In the genomic region with DNA sequence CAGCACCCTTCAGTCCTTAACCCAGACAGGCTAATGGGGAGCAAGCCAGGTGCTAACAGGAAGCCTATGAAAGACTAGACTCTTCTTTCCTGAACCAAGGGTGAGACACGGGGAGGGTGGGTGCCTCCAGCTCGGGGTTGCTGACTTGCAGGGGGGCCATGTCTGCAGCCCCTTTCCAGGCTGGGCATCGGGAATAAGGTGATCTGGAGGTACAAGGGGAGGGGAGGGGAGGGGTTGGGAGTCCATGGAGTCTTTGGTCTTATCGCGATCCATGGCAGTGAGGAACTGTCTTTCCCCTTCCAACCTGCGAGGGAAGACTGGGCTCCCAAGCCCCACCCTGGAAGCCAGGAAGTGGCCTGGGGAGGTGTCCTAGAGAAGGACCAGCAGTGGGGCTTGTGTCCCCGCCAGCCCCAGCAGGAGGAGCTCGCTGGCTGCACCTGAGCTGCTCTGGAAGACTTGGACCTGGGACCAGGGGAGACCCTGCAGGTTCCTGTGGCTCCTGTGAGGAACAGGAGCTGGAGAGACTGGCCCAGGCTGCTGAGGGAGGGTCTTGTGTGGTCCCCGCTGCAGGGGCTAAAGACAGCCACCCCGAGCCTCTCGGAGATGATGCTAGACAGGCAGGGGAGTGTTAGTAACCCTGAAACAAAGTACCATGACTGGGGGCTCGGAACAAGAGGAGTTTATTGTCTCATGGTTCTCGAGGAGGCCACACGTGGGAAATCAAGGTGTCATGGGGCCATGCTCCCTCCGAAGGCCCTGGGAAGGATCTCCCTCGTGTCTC, we compare ENCODE assay signal across 20 cellular contexts.
"Had no signal": no experiment of that assay in that cellular context is flagged by ENCODE, and none has a peak within 500 bp of the region (broad histone marks: within the 10 kb centered on the region; RNA-seq: fewer than 3 reads in every experiment).

No MANE protein-coding gene starts in this region.

- H3K36me3 Mint-ChIP-seq: activated naive CD4-positive, alpha-beta T cell treated with anti-CD3 and anti-CD28 coated beads, Interleukin-2, amount 50 U/mL, for 24 hours had no signal

- H3K27me3 Mint-ChIP-seq: activated CD4-positive, alpha-beta memory T cell treated with anti-CD3 and anti-CD28 coated beads, Interleukin-2, amount 10 ng/mL, durations not matched to agents 7 days and 5 days; activated naive CD4-positive, alpha-beta T cell treated with anti-CD3 and anti-CD28 coated beads, Interleukin-2, amount 50 U/mL, for 24 hours; T-helper 17 cell had no signal

- H3K4me1 ChIP-seq: body of pancreas had no signal

- H3K4me1 Mint-ChIP-seq: activated CD4-positive, alpha-beta memory T cell treated with anti-CD3 and anti-CD28 coated beads, Interleukin-2, amount 10 ng/mL, durations not matched to agents 7 days and 5 days; activated naive CD4-positive, alpha-beta T cell treated with anti-CD3 and anti-CD28 coated beads, Interleukin-2, amount 50 U/mL, for 24 hours; T-helper 17 cell had no signal

- H3K9me3 ChIP-seq: body of pancreas had no signal

- H3K27ac ChIP-seq: body of pancreas, KMS-11 had no signal

- H3K4me3 ChIP-seq: body of pancreas had no signal

- H3K9me3 Mint-ChIP-seq: activated CD4-positive, alpha-beta memory T cell treated with anti-CD3 and anti-CD28 coated beads, Interleukin-2, amount 10 ng/mL, durations not matched to agents 7 days and 5 days; activated naive CD4-positive, alpha-beta T cell treated with anti-CD3 and anti-CD28 coated beads, Interleukin-2, amount 50 U/mL, for 24 hours; activated T-cell treated with anti-CD3 and anti-CD28 coated beads, Interleukin-2, amount 50 U/mL, for 72 hours; activated T-helper 2 cell treated with anti-CD3 and anti-CD28 coated beads, Interferon-gamma antibody, Interleukin-2, Interleukin-4, amounts not matched to agents 10 μg/mL and 5 μg/mL and 100 μg/mL, durations not matched to agents 14 hours and 24 hours and 36 hours had no signal

- ATAC-seq: activated T-cell treated with anti-CD3 and anti-CD28 coated beads, Interleukin-2, amount 50 U/mL, for 72 hours; body of pancreas; T-helper 17 cell had no signal

- H3K27ac Mint-ChIP-seq: activated CD4-positive, alpha-beta memory T cell treated with anti-CD3 and anti-CD28 coated beads, Interleukin-2, amount 10 ng/mL, durations not matched to agents 7 days and 5 days; activated naive CD4-positive, alpha-beta T cell treated with anti-CD3 and anti-CD28 coated beads, Interleukin-2, amount 50 U/mL, for 24 hours; activated T-cell treated with anti-CD3 and anti-CD28 coated beads, Interleukin-2, amount 50 U/mL, for 72 hours; activated T-helper 2 cell treated with anti-CD3 and anti-CD28 coated beads, Interferon-gamma antibody, Interleukin-2, Interleukin-4, amounts not matched to agents 10 μg/mL and 5 μg/mL and 100 μg/mL, durations not matched to agents 14 hours and 24 hours and 36 hours; T-helper 17 cell had no signal

- H3K4me3 Mint-ChIP-seq: activated CD4-positive, alpha-beta memory T cell treated with anti-CD3 and anti-CD28 coated beads, Interleukin-2, amount 10 ng/mL, durations not matched to agents 7 days and 5 days; activated naive CD4-positive, alpha-beta T cell treated with anti-CD3 and anti-CD28 coated beads, Interleukin-2, amount 50 U/mL, for 24 hours; activated T-cell treated with anti-CD3 and anti-CD28 coated beads, Interleukin-2, amount 50 U/mL, for 72 hours; T-helper 17 cell had no signal

- DNase-seq: activated CD4-positive, alpha-beta memory T cell treated with anti-CD3 and anti-CD28 coated beads, Interleukin-2, amount 10 ng/mL, durations not matched to agents 7 days and 5 days; activated CD4-positive, alpha-beta T cell treated with anti-CD3 and anti-CD28 coated beads, Interleukin-2, amount 50 U/mL, for 1 hour; activated CD4-positive, CD25-positive, alpha-beta regulatory T cell; activated CD8-positive, alpha-beta memory T cell treated with anti-CD3 and anti-CD28 coated beads, Interleukin-2, amount 50 U/mL, for 4 hours; activated naive CD4-positive, alpha-beta T cell; activated T-cell treated with anti-CD3 and anti-CD28 coated beads, Interleukin-2, amount 50 U/mL, for 72 hours; aorta; body of pancreas; central memory CD4-positive, alpha-beta T cell; NCI-H1417 treated with DMSO at 0.1 percent for 48 hours; NCI-H1694; NCI-H226; NCI-H526; NCI-H774; SIG-M5; T-helper 17 cell; T1000 had no signal

- H3K27me3 ChIP-seq: body of pancreas had no signal
